ENCODE assay signal across 30 cellular contexts in the genomic region with DNA sequence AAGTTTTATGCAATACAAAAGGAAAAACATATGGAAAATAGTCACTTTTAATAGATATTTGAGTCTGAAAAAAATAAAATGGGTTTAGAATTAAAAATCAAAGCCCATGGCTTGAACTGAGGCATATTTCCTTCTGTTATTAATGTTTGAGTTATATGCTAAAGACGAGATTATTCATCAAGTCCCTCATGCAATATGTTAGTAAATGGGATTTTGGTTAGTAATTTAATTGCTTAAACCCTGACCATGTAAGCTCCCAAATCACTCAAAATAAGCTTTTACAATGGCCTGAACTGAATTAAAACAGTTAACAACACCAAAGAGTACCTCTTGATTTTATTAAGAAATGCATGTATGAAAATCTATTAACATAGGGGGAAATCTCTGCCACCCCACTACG. TPM values are rescaled to one million over a fixed set of nuclear protein-coding genes. Genes with fewer than 3 reads are reported as not detected.
DNase-seq lines count a peak whose midpoint lies in the region; ATAC-seq and TF ChIP-seq lines count a peak whose summit lies in the region.
"Had no signal": no experiment of that assay in that cellular context is flagged by ENCODE, and none has a peak within 500 bp of the region (broad histone marks: within the 10 kb centered on the region; RNA-seq: fewer than 3 reads in every experiment).

No MANE protein-coding gene starts in this region.

- TF ChIP-seq CTCF in heart right ventricle (IDR thresholded peaks at IDR 0.05) (no peak), lower lobe of right lung (IDR thresholded peaks at IDR 0.05) (no peak), upper lobe of right lung (IDR thresholded peaks at IDR 0.05) (no peak)

- H3K36me3 ChIP-seq in heart right ventricle = no peaks in the 10 kb centered on the region
- no peaks in the 10 kb centered on the region for H3K36me3 ChIP-seq in lower lobe of right lung
- H3K36me3 ChIP-seq in upper lobe of right lung = no peaks in the 10 kb centered on the region
- H3K36me3 ChIP-seq: Peyer's patch, suprapubic skin, uterus had no signal

- H3K9me3 ChIP-seq in heart right ventricle (no peaks in the 10 kb centered on the region), lower lobe of right lung (no peaks in the 10 kb centered on the region), upper lobe of right lung (no peaks in the 10 kb centered on the region)
- H3K9me3 ChIP-seq: A549, mucosa of descending colon, Peyer's patch, suprapubic skin, uterus had no signal

- peak overlapping the region in 7 of 10 donors; percentile 18 to 87 (median 59) for H3K27ac ChIP-seq in heart right ventricle
- peak overlapping the region; percentile 57 for H3K27ac ChIP-seq in cingulate gyrus (ENCODE audit: low read depth, low read length)
- no peak overlapping the region for H3K27ac ChIP-seq in lower lobe of right lung
- H3K27ac ChIP-seq in upper lobe of right lung = peak overlapping the region; percentile 55
- H3K27ac ChIP-seq: A549, Peyer's patch, suprapubic skin, uterus had no signal

- 68 to 70% methylated on average over 2 of the region's 2 CpGs for WGBS in heart right ventricle, 2 donors

- H3K4me3 ChIP-seq in heart right ventricle (peak overlapping the region in 7 of 10 donors; percentile 2 to 34 (median 25)), lower lobe of right lung (peak overlapping the region; percentile 15), upper lobe of right lung (peak overlapping the region; percentile 5)
- H3K4me3 ChIP-seq: A549, mucosa of descending colon, Peyer's patch, suprapubic skin, uterus had no signal

- H3K4me1 ChIP-seq in heart right ventricle (no peaks in the 10 kb centered on the region), lower lobe of right lung (no peaks in the 10 kb centered on the region), upper lobe of right lung (no peaks in the 10 kb centered on the region)
- H3K4me1 ChIP-seq: A549, Peyer's patch, suprapubic skin, uterus had no signal

- intact Hi-C loops in heart right ventricle (cut with DNase I) = no loop called here
- intact Hi-C loops in Right ventricle myocardium inferior (cut with DNase I) = no loop called here
- intact Hi-C loops in lower lobe of right lung (cut with DNase I) = no loop called here
- intact Hi-C loops in upper lobe of right lung (cut with DNase I) = no loop called here

- H3K27me3 ChIP-seq in heart right ventricle (peaks cover 0 to 2% (median 0%) of the 10 kb centered on the region in 7 donors), lower lobe of right lung (ENCODE audit: low read depth) (no peaks in the 10 kb centered on the region), upper lobe of right lung (no peaks in the 10 kb centered on the region)
- H3K27me3 ChIP-seq: Peyer's patch, suprapubic skin, uterus had no signal

- DNase-seq in heart right ventricle = no peak
- DNase-seq in Right ventricle myocardium inferior (ENCODE audit: missing footprints) = no peak
- no peak for DNase-seq in lower lobe of right lung
- DNase-seq in upper lobe of right lung = no peak
- DNase-seq in NCI-H2171 treated with DMSO at 0.1 percent for 48 hours (lab: John Stamatoyannopoulos, UW) = no peak
- DNase-seq in activated CD4-positive, alpha-beta T cell treated with anti-CD3 and anti-CD28 coated beads, Interleukin-2, amount 50 U/mL, for 48 hours = no peak
- DNase-seq in SW 1271 (lab: John Stamatoyannopoulos, UW) = no peak
- DNase-seq: activated CD4-positive, alpha-beta T cell treated with anti-CD3 and anti-CD28 coated beads for 48 hours; activated CD8-positive, alpha-beta memory T cell treated with anti-CD3 and anti-CD28 coated beads for 24 hours; activated effector memory CD4-positive, alpha-beta T cell treated with Interleukin-2 at 50 U/mL for 16 hours; activated T-cell treated with anti-CD3 and anti-CD28 coated beads for 4 hours; CD4-positive, alpha-beta T cell; DND-41; GF-D8; HCEC 1CT; immature natural killer cell; Karpas-422; mucosa of descending colon; NCI-H1417; NCI-H2029 treated with DMSO at 0.1 percent for 48 hours; NCI-H524 treated with DMSO at 0.1 percent for 48 hours; Peyer's patch; stimulated activated naive B cell treated with anti-CD40 and anti-IgM and Interleukin-4, amounts not matched to agents 10 μg/mL and 1 μg/mL and 100 μg/mL, for 72 hours; T1000; uterus had no signal

- no peak for ATAC-seq in heart right ventricle
- no peak for ATAC-seq in Right ventricle myocardium inferior
- no peak for ATAC-seq in lower lobe of right lung
- no peak for ATAC-seq in upper lobe of right lung
- ATAC-seq: A549; mucosa of descending colon; natural killer cell treated with Interleukin-12 subunit alpha and Interleukin-12 subunit beta and Interleukin-15 and Interleukin-18, amount 100 ng/mL, for 72 hours; stimulated activated naive B cell treated with anti-CD40 and anti-IgM and Interleukin-4, amounts not matched to agents 10 μg/mL and 1 μg/mL and 100 μg/mL, for 72 hours had no signal

RNA-seq across cellular contexts. Expression of gene UNC5C, which starts 12.1 kb away (rescaled TPM):
- total RNA-seq in heart right ventricle = 1 to 10 TPM; 1.1 to 3.2 (median 1.7) TPM
- polyA plus RNA-seq in heart right ventricle = under 1 TPM; 0.44 to 0.54 TPM
- 2.1 TPM for total RNA-seq in Right ventricle myocardium inferior
- total RNA-seq in lower lobe of right lung = 5.1 TPM
- 6.7 TPM for total RNA-seq in upper lobe of right lung
- total RNA-seq: CD4-positive, alpha-beta T cell; dermis microvascular lymphatic vessel endothelial cell; natural killer cell treated with Interleukin-12 subunit alpha and Interleukin-12 subunit beta and Interleukin-15 and Interleukin-18, amount 100 ng/mL, for 72 hours had no signal
- polyA plus RNA-seq: immature natural killer cell had no signal
